Comparison of ENCODE assay signal across 18 cellular contexts in the genomic region with DNA sequence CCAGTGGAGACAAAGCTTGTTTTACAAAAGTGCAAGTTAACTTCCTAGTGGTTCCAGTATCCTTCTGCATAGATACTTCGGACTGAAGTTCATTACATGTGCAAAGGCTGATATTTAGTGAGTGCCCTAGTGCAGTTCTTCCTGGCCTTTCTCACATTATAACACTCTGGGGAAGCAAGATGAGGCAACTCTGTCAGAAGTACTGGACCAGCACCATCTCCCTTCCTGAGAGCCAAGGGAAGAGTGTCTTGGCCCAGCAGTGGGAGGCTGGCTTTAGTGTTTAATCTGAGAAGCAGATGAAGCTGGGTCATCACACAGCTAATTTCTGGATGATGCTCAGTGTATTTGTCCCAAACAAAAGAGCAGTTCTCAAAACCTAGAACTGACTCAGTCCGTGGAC.
"Had no signal": no experiment of that assay in that cellular context is flagged by ENCODE, and none has a peak within 500 bp of the region (broad histone marks: within the 10 kb centered on the region; RNA-seq: fewer than 3 reads in every experiment).

No MANE protein-coding gene starts in this region.

- ATAC-seq: SK-N-SH treated with all-trans-retinoic acid at 6 μM for 48 hours had no signal

- H3K27ac ChIP-seq: SJCRH30 had no signal

- H3K4me3 ChIP-seq: SJCRH30 had no signal

- H3K36me3 ChIP-seq: SJCRH30 had no signal

- H3K27me3 ChIP-seq: SJCRH30 had no signal

- DNase-seq: KBM-7, MV-4-11, NCI-H1048, NCI-H1105, NCI-H1417, NCI-H1436 treated with DMSO at 0.1 percent for 48 hours, NCI-H1694, NCI-H187 treated with DMSO at 0.1 percent for 48 hours, NCI-H2029 treated with DMSO at 0.1 percent for 48 hours, NCI-H2107, NCI-H2227 treated with DMSO at 0.1 percent for 48 hours, NCI-H524 treated with DMSO at 0.1 percent for 48 hours, NCI-H69, NCI-H774, RPMI8226, SHP77, SJCRH30 had no signal

- H3K9me3 ChIP-seq: SJCRH30 had no signal

- H3K4me1 ChIP-seq: SJCRH30 had no signal
